Comparison of ENCODE assay signal across 9 cellular contexts in the genomic region with DNA sequence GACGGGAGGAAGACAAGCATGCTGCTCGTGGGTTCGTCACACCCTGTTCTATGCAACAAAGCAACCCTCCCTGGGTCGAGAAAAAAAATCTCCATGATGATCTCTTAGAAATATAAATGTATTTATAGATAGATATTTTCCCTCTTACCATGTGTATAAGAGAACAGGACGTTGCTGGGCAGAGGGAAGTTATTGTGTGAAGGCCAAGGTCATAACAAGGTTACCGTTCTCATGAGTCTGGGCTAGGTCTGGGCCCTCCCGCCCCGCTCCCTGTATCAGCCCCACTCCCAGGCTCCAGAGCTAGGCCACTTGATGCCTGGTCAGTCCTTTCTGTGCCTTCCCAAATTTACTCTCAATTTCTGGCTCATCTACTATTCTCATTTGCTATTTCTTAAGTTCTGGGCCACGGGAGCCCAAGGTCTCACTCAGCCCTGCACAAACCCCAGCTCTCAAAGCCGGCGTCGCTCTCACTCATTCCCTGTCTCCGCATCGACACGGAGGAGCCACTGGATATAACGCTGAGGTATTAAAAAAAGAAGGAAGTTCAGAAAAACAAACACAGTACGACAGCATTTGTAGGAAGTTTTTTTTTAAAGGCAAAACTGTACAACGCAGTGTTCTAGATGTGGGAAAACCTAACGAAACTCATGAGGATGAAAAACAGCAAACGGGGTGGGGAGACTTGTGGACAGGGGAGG.
A peak's percentile ranks its signal among the peaks of the same experiment; 100 is the strongest.
DNase-seq lines count a peak whose midpoint lies in the region; ATAC-seq, FAIRE-seq and TF ChIP-seq lines count a peak whose summit lies in the region.
"Had no signal": no experiment of that assay in that cellular context is flagged by ENCODE, and none has a peak within 500 bp of the region (broad histone marks: within the 10 kb centered on the region; RNA-seq: fewer than 3 reads in every experiment).

No MANE protein-coding gene starts in this region.

- 9% methylated on average over 19 to 20 of the region's 20 CpGs for WGBS in body of pancreas, 2 donors
- WGBS in HepG2 (ENCODE audit: low lambda C conversion rate): 39% methylated on average over 20 of the region's 20 CpGs

- peak overlapping the region; percentile 42 for H3K27ac ChIP-seq in CD8-positive, alpha-beta T cell (ENCODE audit: low read depth, low read length)
- H3K27ac ChIP-seq in body of pancreas: peak overlapping the region; percentile 80 to 91 (median 85)
- H3K27ac ChIP-seq in HepG2 (ENCODE audit: extremely low read length, insufficient read depth, low read length): peak overlapping the region; percentile 98
- peak overlapping the region; percentile 98 for H3K27ac ChIP-seq in stomach smooth muscle (ENCODE audit: low read length)
- H3K27ac ChIP-seq: HL-60 had no signal

- peak overlapping the region; percentile 70 for H3K9ac ChIP-seq in HepG2 (ENCODE audit: insufficient read depth, low read depth, low read length)
- peak overlapping the region; percentile 72 to 73 for H3K9ac ChIP-seq in stomach smooth muscle (ENCODE audit: low read length in 2 of 2)

- POLR2A ChIA-PET in CD8-positive, alpha-beta T cell (lab: Charles Lee): interaction anchor here (1.2 kb wide), 1 partner anchor 9 kb away, joined by 3 read pairs; no protein-coding TSS in a partner anchor
- POLR2A ChIA-PET in HepG2 (lab: Yijun Ruan, JAX): interaction anchor here (1.2 to 4.4 kb wide), 7 partner anchors 11 to 558 kb away, joined by 4 to 68 read pairs (median 39); no protein-coding TSS in a partner anchor

- peak overlapping the region; percentile 81 for H3K4me3 Mint-ChIP-seq in CD8-positive, alpha-beta T cell

- in situ Hi-C loops in HepG2 (cut with HindIII; ENCODE audit: extremely low pct_ligation_motif_present, low pct_unique_long_range_greater_than_20kb): loop anchor here (5.0 kb wide), 1 partner anchor 102 kb away; the partner anchor contains the start of gene SLC22A23

- no peaks in the 10 kb centered on the region for H3K27me3 ChIP-seq in CD8-positive, alpha-beta T cell (ENCODE audit: insufficient read depth, low read length)
- H3K27me3 ChIP-seq in body of pancreas (no peaks in the 10 kb centered on the region), HepG2 (ENCODE audit: control insufficient read depth in 1 of 2, insufficient read depth in 2 of 2, low read length in 2 of 2) (no peaks in the 10 kb centered on the region), stomach smooth muscle (ENCODE audit: control insufficient read depth in 1 of 2, insufficient read depth in 2 of 2, low read length in 2 of 2) (no peaks in the 10 kb centered on the region)

- no peaks in the 10 kb centered on the region for H3K36me3 ChIP-seq in CD8-positive, alpha-beta T cell (ENCODE audit: insufficient read depth, low read length)
- H3K36me3 ChIP-seq in body of pancreas (replicated peaks in 1 of 2; ENCODE audit: insufficient read depth in 1 of 2, low read depth in 2 of 2): no peaks in the 10 kb centered on the region
- H3K36me3 ChIP-seq in HepG2 (replicated peaks in 1 of 2; ENCODE audit: control insufficient read depth in 1 of 2, insufficient read depth in 2 of 2, low read length in 2 of 2): peaks cover 9 to 15% of the 10 kb centered on the region in 2 experiments; a peak in 3 of 5 replicates
- no peaks in the 10 kb centered on the region for H3K36me3 ChIP-seq in stomach smooth muscle (ENCODE audit: control insufficient read depth in 2 of 2, insufficient read depth in 2 of 2, low read length in 2 of 2)

- peaks cover 68% of the 10 kb centered on the region for H3K79me2 ChIP-seq in HepG2 (ENCODE audit: insufficient read depth, low read length)

- no peaks in the 10 kb centered on the region for H4K20me1 ChIP-seq in HepG2 (ENCODE audit: insufficient read depth, low read length)

- FAIRE-seq in HepG2 (lab: Jason Lieb, UNC): no peak

- no peaks in the 10 kb centered on the region for H3K27me3 Mint-ChIP-seq in CD8-positive, alpha-beta T cell (ENCODE audit: low read depth)

- intact Hi-C loops in CD8-positive, alpha-beta T cell (cut with DNase I, micrococcal nuclease): loop anchor here (2.0 to 10.0 kb wide), 17 partner anchors 57 to 1647 kb away; partner anchors contain the start of genes BPHL (in 2 of the 2), CDYL (in 2 of the 2), ECI2 (in 2 of the 2) and PSMG4 (in 2 of the 2)
- intact Hi-C loops in body of pancreas (cut with DNase I) (no loop called here), HepG2 (cut with micrococcal nuclease; ENCODE audit: unreplicated experiment) (loop anchor here (1.0 to 5.0 kb wide), 2 partner anchors 48 to 102 kb away; partner anchors contain the start of gene SLC22A23)

- H3K27ac Mint-ChIP-seq in CD8-positive, alpha-beta T cell: peak overlapping the region; percentile 89

- TF ChIP-seq EP300 in HepG2 (IDR thresholded peaks at IDR 0.05; ENCODE audit: low read depth in 2 of 2, low read length in 2 of 2) (no peak), HepG2 (CRISPR knock-in tag; IDR thresholded peaks at IDR 0.05; ENCODE audit: borderline replicate concordance) (no peak)

- no peak overlapping the region for H2AFZ ChIP-seq in HepG2 (ENCODE audit: low read length)

- H3K4me1 ChIP-seq in CD8-positive, alpha-beta T cell (ENCODE audit: insufficient read depth, low read length): peaks cover 27% of the 10 kb centered on the region
- H3K4me1 ChIP-seq in body of pancreas (peaks cover 68% of the 10 kb centered on the region), HepG2 (ENCODE audit: insufficient read depth, low read length) (peaks cover 82% of the 10 kb centered on the region), stomach smooth muscle (ENCODE audit: control insufficient read depth, insufficient read depth, low read length) (peaks cover 30% of the 10 kb centered on the region)

- no TSS peak for BruUV-seq in HepG2 (replicated peaks; lab: Mats Ljungman, UMichigan)

- TF ChIP-seq CTCF in CD8-positive, alpha-beta T cell (IDR thresholded peaks at IDR 0.05): no peak
- TF ChIP-seq CTCF in body of pancreas (IDR thresholded peaks at IDR 0.05): no peak
- no peak for TF ChIP-seq CTCF in HepG2 (CRISPR knock-in tag; IDR thresholded peaks at IDR 0.05)

- no peaks in the 10 kb centered on the region for H3K9me3 ChIP-seq in CD8-positive, alpha-beta T cell (ENCODE audit: low read length)
- no peaks in the 10 kb centered on the region for H3K9me3 ChIP-seq in body of pancreas
- H3K9me3 ChIP-seq in HepG2 (ENCODE audit: low read length): no peaks in the 10 kb centered on the region
- no peaks in the 10 kb centered on the region for H3K9me3 ChIP-seq in stomach smooth muscle (ENCODE audit: control insufficient read depth in 2 of 2, low read length in 2 of 2)

- H3K4me2 ChIP-seq in HepG2 (ENCODE audit: low read depth, low read length): peak overlapping the region; percentile 71

- H3K36me3 Mint-ChIP-seq in CD8-positive, alpha-beta T cell: no peaks in the 10 kb centered on the region

- CTCF ChIA-PET in CD8-positive, alpha-beta T cell (lab: Charles Lee): no interaction called here
- CTCF ChIA-PET in HepG2 (lab: Yijun Ruan, JAX; ENCODE audit: low intra/inter-chr PET ratio, low total read pairs): no interaction called here

- TF ChIP-seq RAD21 in HepG2 (CRISPR knock-in tag; IDR thresholded peaks at IDR 0.05): no peak

- TF ChIP-seq POLR2A in body of pancreas (IDR thresholded peaks at IDR 0.05): peak in 1 of 3 donors; percentile 34
- TF ChIP-seq POLR2A in HepG2 (IDR thresholded peaks at IDR 0.05; ENCODE audit: insufficient read depth in 1 of 2, low read depth in 2 of 2, low read length in 2 of 2): no peak

- H3K4me3 ChIP-seq in CD8-positive, alpha-beta T cell (ENCODE audit: low read depth, low read length): peak overlapping the region; percentile 21
- H3K4me3 ChIP-seq in body of pancreas: no peak overlapping the region
- peak overlapping the region in 2 of 3 experiments; percentile 19 to 44; a peak in 4 of 6 replicates for H3K4me3 ChIP-seq in HepG2 (replicated peaks in 1 of 3; ENCODE audit: insufficient read depth in 1 of 3, low read depth in 2 of 3, low read length in 3 of 3)
- H3K4me3 ChIP-seq in stomach smooth muscle (ENCODE audit: low read length in 2 of 2): peak overlapping the region; percentile 52 to 63

- peak in 4 of 7 experiments; percentile 16 to 53 (median 39) for DNase-seq in CD8-positive, alpha-beta T cell
- DNase-seq in NCI-H526 treated with DMSO at 0.1 percent for 48 hours (lab: John Stamatoyannopoulos, UW) (peak; percentile 77), body of pancreas (peak in 3 of 4 donors; percentile 52 to 54 (median 52)), HepG2 (ENCODE audit: low spot score) (no peak), NCI-H2196 treated with DMSO at 0.1 percent for 48 hours (lab: John Stamatoyannopoulos, UW; ENCODE audit: unreplicated experiment) (no peak), NCI-H1048 (lab: John Stamatoyannopoulos, UW) (no peak)

- H3K9me3 Mint-ChIP-seq in CD8-positive, alpha-beta T cell: no peaks in the 10 kb centered on the region

- H3K4me1 Mint-ChIP-seq in CD8-positive, alpha-beta T cell (ENCODE audit: low read depth): peaks cover 33% of the 10 kb centered on the region

- peak; percentile 48 for ATAC-seq in CD8-positive, alpha-beta T cell
- ATAC-seq in body of pancreas: peak; percentile 26
- ATAC-seq in HepG2: peak; percentile 18
- ATAC-seq in HG03439 (IDR thresholded peaks at IDR 0.05; ENCODE audit: unreplicated experiment): no peak

TF ChIP-seq in HepG2, 621 proteins besides CTCF, POLR2A, EP300 and RAD21 (continues in another document):
- TF ChIP-seq ASH2L (IDR thresholded peaks at IDR 0.05; ENCODE audit: insufficient read length, low read depth, low read length): no peak
- no peak for TF ChIP-seq NCOA1 (CRISPR knock-in tag; IDR thresholded peaks at IDR 0.05)
- TF ChIP-seq ZNF747 (CRISPR knock-in tag; IDR thresholded peaks at IDR 0.05; ENCODE audit: borderline replicate concordance): no peak
- TF ChIP-seq THYN1 (CRISPR knock-in tag; IDR thresholded peaks at IDR 0.05; ENCODE audit: borderline replicate concordance, low read depth): no peak
- TF ChIP-seq, protein P1, sequence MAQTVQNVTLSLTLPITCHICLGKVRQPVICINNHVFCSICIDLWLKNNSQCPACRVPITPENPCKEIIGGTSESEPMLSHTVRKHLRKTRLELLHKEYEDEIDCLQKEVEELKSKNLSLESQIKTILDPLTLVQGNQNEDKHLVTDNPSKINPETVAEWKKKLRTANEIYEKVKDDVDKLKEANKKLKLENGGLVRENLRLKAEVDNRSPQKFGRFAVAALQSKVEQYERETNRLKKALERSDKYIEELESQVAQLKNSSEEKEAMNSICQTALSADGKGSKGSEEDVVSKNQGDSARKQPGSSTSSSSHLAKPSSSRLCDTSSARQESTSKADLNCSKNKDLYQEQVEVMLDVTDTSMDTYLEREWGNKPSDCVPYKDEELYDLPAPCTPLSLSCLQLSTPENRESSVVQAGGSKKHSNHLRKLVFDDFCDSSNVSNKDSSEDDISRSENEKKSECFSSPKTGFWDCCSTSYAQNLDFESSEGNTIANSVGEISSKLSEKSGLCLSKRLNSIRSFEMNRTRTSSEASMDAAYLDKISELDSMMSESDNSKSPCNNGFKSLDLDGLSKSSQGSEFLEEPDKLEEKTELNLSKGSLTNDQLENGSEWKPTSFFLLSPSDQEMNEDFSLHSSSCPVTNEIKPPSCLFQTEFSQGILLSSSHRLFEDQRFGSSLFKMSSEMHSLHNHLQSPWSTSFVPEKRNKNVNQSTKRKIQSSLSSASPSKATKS (CRISPR knock-in tag; IDR thresholded peaks at IDR 0.05): no peak

Comparison
In these comparisons a context has a peak if more than half of its experiments do, and no peak if none do; other contexts are left out.
1. DNase-seq: peak in CD8-positive, alpha-beta T cell (4 of 7), NCI-H526 treated with DMSO at 0.1 percent for 48 hours (single experiment) and body of pancreas (3 of 4); none in HepG2 (single experiment), NCI-H2196 treated with DMSO at 0.1 percent for 48 hours (single experiment) and NCI-H1048 (single experiment).
2. H3K27ac ChIP-seq: peak in every context shown above with its lines; median percentile 98 in HepG2; 98 in stomach smooth muscle; 85 in body of pancreas; 42 in CD8-positive, alpha-beta T cell.
3. H3K4me3 ChIP-seq: peak in CD8-positive, alpha-beta T cell (single experiment), HepG2 (2 of 3) and stomach smooth muscle (2 of 2); none in body of pancreas (0 of 2).